In the genomic region with DNA sequence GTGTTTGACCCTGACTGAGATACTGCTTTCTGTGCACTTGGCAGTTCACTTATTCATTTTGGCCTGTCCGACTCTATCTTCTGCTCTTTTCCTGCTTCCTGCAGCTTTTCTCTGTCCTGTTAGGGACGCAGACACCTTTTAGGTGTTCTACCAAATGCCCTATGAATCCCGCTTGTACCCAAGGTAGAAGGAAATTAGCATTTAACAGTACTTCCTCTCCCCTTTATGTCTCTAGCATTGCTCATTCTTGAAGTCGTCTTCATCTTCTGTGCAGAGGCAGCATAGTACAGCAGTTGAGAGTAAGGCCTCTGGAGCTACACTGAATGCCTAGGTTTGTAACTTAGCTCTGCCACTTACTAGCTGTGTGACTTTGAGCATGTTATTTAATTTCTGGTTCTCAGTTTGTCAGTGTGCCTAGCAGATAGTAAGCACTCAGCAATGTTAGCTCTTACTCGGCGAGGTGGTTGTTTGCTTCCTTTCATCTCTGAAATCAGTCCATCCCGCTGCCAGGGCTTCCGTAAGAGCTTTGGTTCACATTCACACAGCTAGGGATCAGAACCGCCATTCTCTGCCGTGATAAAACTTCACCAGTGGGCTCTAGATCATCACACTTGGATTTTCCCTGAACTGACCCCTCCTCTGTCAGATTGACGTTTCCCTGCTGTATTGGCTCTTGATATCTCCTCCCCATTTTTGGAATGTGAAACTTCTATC, we compare ENCODE assay signal across 8 cellular contexts. TPM values are rescaled to one million over a fixed set of nuclear protein-coding genes. Genes with fewer than 3 reads are reported as not detected.
A peak's percentile ranks its signal among the peaks of the same experiment; 100 is the strongest.
DNase-seq lines count a peak whose midpoint lies in the region.

No MANE protein-coding gene starts in this region.

- H3K4me3 Mint-ChIP-seq in CD4-positive, alpha-beta memory T cell, result peak overlapping the region; percentile 91 to 99 (median 98)

- H3K27ac Mint-ChIP-seq in CD4-positive, alpha-beta memory T cell, result peak overlapping the region; percentile 83 to 97 (median 91)

- H3K9me3 Mint-ChIP-seq in CD4-positive, alpha-beta memory T cell, result no peaks in the 10 kb centered on the region

- H3K4me1 Mint-ChIP-seq in CD4-positive, alpha-beta memory T cell, result peaks cover 28 to 70% (median 40%) of the 10 kb centered on the region in 4 donors

- intact Hi-C loops in CD4-positive, alpha-beta memory T cell (cut with micrococcal nuclease), result loop anchor here (2.0 to 10.0 kb wide), 3 partner anchors 59 to 1219 kb away; partner anchors contain the start of genes INO80B and TET3

- H3K9ac ChIP-seq in duodenal mucosa (ENCODE audit: low read depth in 1 of 2, low read length in 2 of 2), result peak overlapping the region; percentile 87 to 99

- peaks cover 6 to 49% of the 10 kb centered on the region in 2 donors for H3K36me3 Mint-ChIP-seq in CD4-positive, alpha-beta memory T cell

- H2AFZ ChIP-seq in neuron (ENCODE audit: low read depth, low read length), result no peak overlapping the region

- H3K36me3 ChIP-seq in CD4-positive, alpha-beta memory T cell (ENCODE audit: insufficient read depth, low read length), result peaks cover 10% of the 10 kb centered on the region
- H3K36me3 ChIP-seq in duodenal mucosa (ENCODE audit: control insufficient read depth in 1 of 2, insufficient read depth in 2 of 2, low read length in 2 of 2), result peaks cover 10 to 24% of the 10 kb centered on the region in 2 donors
- H3K36me3 ChIP-seq in neuron (ENCODE audit: insufficient read depth, low read length), result peaks cover 29% of the 10 kb centered on the region

- DNase-seq in CD4-positive, alpha-beta memory T cell, result peak in 3 of 5 donors; percentile 11 to 17 (median 15)
- DNase-seq in NOMO-1 treated with DMSO at 0.1 percent for 48 hours (lab: John Stamatoyannopoulos, UW; ENCODE audit: unreplicated experiment) (peak; percentile 8), NK-92 (lab: John Stamatoyannopoulos, UW; ENCODE audit: unreplicated experiment) (no peak), NCI-H1105 (lab: John Stamatoyannopoulos, UW) (no peak), SW 1271 (lab: John Stamatoyannopoulos, UW) (no peak)
- DNase-seq in effector CD8-positive, alpha-beta T cell (lab: John Stamatoyannopoulos, UW), result no peak

- peak overlapping the region; percentile 91 for H3K27ac ChIP-seq in CD4-positive, alpha-beta memory T cell (ENCODE audit: low read depth, low read length)
- no peak overlapping the region for H3K27ac ChIP-seq in duodenal mucosa (ENCODE audit: low read depth, low read length)

- POLR2A ChIA-PET in CD4-positive, alpha-beta memory T cell (lab: Charles Lee; ENCODE audit: partially characterized antibody), result interaction anchor here (1.0 to 4.9 kb wide), 11 partner anchors 12 to 1223 kb away, joined by 3 to 51 read pairs (median 16); partner anchors contain the start of genes ALMS1, EGR4, FBXO41 and SFXN5

- H3K27me3 Mint-ChIP-seq in CD4-positive, alpha-beta memory T cell, result no peaks in the 10 kb centered on the region

- peak overlapping the region; percentile 86 to 99 for H3K4me3 ChIP-seq in CD4-positive, alpha-beta memory T cell (ENCODE audit: low read length in 2 of 2)
- peak overlapping the region; percentile 94 to 99 for H3K4me3 ChIP-seq in duodenal mucosa (ENCODE audit: low read depth in 1 of 2, low read length in 2 of 2)
- H3K4me3 ChIP-seq in neuron (ENCODE audit: low read length), result peak overlapping the region; percentile 66

- no peaks in the 10 kb centered on the region for H3K27me3 ChIP-seq in CD4-positive, alpha-beta memory T cell (ENCODE audit: insufficient read depth, low read length)
- H3K27me3 ChIP-seq in duodenal mucosa (ENCODE audit: control insufficient read depth in 1 of 2, insufficient read depth in 2 of 2, low read length in 2 of 2) (no peaks in the 10 kb centered on the region), neuron (ENCODE audit: insufficient read depth, low read length) (no peaks in the 10 kb centered on the region)

- CTCF ChIA-PET in CD4-positive, alpha-beta memory T cell (lab: Charles Lee; ENCODE audit: partially characterized antibody), result interaction anchor here (0.7 to 8.4 kb wide), 6 partner anchors 18 to 58 kb away, joined by 3 to 77 read pairs (median 8); partner anchors contain the start of gene SMYD5

- peaks cover 42% of the 10 kb centered on the region for H3K4me1 ChIP-seq in CD4-positive, alpha-beta memory T cell (ENCODE audit: insufficient read depth, low read length)
- H3K4me1 ChIP-seq in duodenal mucosa (ENCODE audit: control insufficient read depth in 1 of 2, insufficient read depth in 2 of 2, low read length in 2 of 2), result peaks cover 17 to 31% of the 10 kb centered on the region in 2 donors
- peaks cover 30% of the 10 kb centered on the region for H3K4me1 ChIP-seq in neuron (ENCODE audit: insufficient read depth, low read length)

- H3K9me3 ChIP-seq in CD4-positive, alpha-beta memory T cell (ENCODE audit: control insufficient read depth in 1 of 2, low read length in 2 of 2), result no peaks in the 10 kb centered on the region
- H3K9me3 ChIP-seq in duodenal mucosa (ENCODE audit: control insufficient read depth in 1 of 2, low read length in 2 of 2) (no peaks in the 10 kb centered on the region), neuron (ENCODE audit: low read length) (no peaks in the 10 kb centered on the region)

RNA-seq across cellular contexts. Expression of gene CCT7, which starts 1.4 kb away (rescaled TPM):
- 100 to 1,000 TPM; 187 to 188 TPM for total RNA-seq in CD4-positive, alpha-beta memory T cell
- 100 to 1,000 TPM; 239 to 400 TPM for polyA plus RNA-seq in CD4-positive, alpha-beta memory T cell

RNA-seq across cellular contexts. Expression of gene PRADC1, which starts 2.4 kb away (rescaled TPM):
- total RNA-seq in CD4-positive, alpha-beta memory T cell, result 1 to 10 TPM; 7.0 to 7.4 TPM
- 10 to 100 TPM; 20.5 to 41.5 TPM for polyA plus RNA-seq in CD4-positive, alpha-beta memory T cell

RNA-seq across cellular contexts. Expression of gene SMYD5, which starts 21.4 kb away (rescaled TPM):
- 10 to 100 TPM; 38.4 to 38.9 TPM for total RNA-seq in CD4-positive, alpha-beta memory T cell
- 10 to 100 TPM; 21.3 to 23.5 TPM for polyA plus RNA-seq in CD4-positive, alpha-beta memory T cell

RNA-seq across cellular contexts. Expression of gene NOTO, which starts 33.1 kb away (rescaled TPM):
- not detected for total RNA-seq in CD4-positive, alpha-beta memory T cell
- not detected for polyA plus RNA-seq in CD4-positive, alpha-beta memory T cell

RNA-seq across cellular contexts. Expression of gene FBXO41, which starts 48.8 kb away (rescaled TPM):
- total RNA-seq in CD4-positive, alpha-beta memory T cell, result 10 to 100 TPM in 1 of 2 experiments, 1 to 10 TPM in 1; 9.8 to 11.4 TPM
- polyA plus RNA-seq in CD4-positive, alpha-beta memory T cell, result 1 to 10 TPM in 1 of 2 donors, not detected in 1; 1.6 TPM

Comparison
In these comparisons a context has a peak if more than half of its experiments do, and no peak if none do; other contexts are left out.
1. DNase-seq: peak in CD4-positive, alpha-beta memory T cell (3 of 5) and NOMO-1 treated with DMSO at 0.1 percent for 48 hours (single experiment); none in NK-92 (single experiment), NCI-H1105 (single experiment), SW 1271 (0 of 2) and effector CD8-positive, alpha-beta T cell (single experiment).
2. Peak in every context shown above with its lines, with median percentiles within 50 percentile points of each other: H3K4me3 ChIP-seq.